ENCODE assay signal across 1 cellular context in genomic region chr7:64902806-64903721, GRCh38.
TF ChIP-seq lines count a peak whose summit lies in the region.

ZNF273 (plus strand) TSS chr7:64903273; CDS start chr7:64903318, 45 bp downstream.

TF ChIP-seq in HEK293, 187 proteins besides CTCF, POLR2A, EP300 and RAD21 (continued from another document):
- TF ChIP-seq ZNF391 (tag by site-specific recombination; IDR thresholded peaks at IDR 0.05; ENCODE audit: borderline replicate concordance, low read depth), result no peak
- TF ChIP-seq SCRT1 (tag by site-specific recombination; IDR thresholded peaks at IDR 0.05; ENCODE audit: borderline replicate concordance), result no peak
- TF ChIP-seq ZXDB (tag by site-specific recombination; IDR thresholded peaks at IDR 0.05), result 0 out of 2 replicates have a peak, but pooled peaks have one; percentile 30
- no peak for TF ChIP-seq YY1 (tag by site-specific recombination; IDR thresholded peaks at IDR 0.05)
- no peak for TF ChIP-seq ZNF843 (tag by site-specific recombination; IDR thresholded peaks at IDR 0.05)
- peak; percentile 84 for TF ChIP-seq SP2 (tag by site-specific recombination; IDR thresholded peaks at IDR 0.05)
- no peak for TF ChIP-seq ZNF473 (tag by site-specific recombination; IDR thresholded peaks at IDR 0.05)
- TF ChIP-seq, protein P1, sequence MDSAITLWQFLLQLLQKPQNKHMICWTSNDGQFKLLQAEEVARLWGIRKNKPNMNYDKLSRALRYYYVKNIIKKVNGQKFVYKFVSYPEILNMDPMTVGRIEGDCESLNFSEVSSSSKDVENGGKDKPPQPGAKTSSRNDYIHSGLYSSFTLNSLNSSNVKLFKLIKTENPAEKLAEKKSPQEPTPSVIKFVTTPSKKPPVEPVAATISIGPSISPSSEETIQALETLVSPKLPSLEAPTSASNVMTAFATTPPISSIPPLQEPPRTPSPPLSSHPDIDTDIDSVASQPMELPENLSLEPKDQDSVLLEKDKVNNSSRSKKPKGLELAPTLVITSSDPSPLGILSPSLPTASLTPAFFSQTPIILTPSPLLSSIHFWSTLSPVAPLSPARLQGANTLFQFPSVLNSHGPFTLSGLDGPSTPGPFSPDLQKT (IDR thresholded peaks at IDR 0.05; ENCODE audit: borderline replicate concordance, low read depth, low read length), result no peak
- 0 out of 2 replicates have a peak, but pooled peaks have one; percentile 26 for TF ChIP-seq ZFP37 (tag by site-specific recombination; IDR thresholded peaks at IDR 0.05)
- no peak for TF ChIP-seq ZBTB21 (tag by site-specific recombination; IDR thresholded peaks at IDR 0.05)
- TF ChIP-seq ZNF335 (tag by site-specific recombination; conservative IDR thresholded peaks at IDR 0.05), result peak; percentile 64
- TF ChIP-seq, protein P2, sequence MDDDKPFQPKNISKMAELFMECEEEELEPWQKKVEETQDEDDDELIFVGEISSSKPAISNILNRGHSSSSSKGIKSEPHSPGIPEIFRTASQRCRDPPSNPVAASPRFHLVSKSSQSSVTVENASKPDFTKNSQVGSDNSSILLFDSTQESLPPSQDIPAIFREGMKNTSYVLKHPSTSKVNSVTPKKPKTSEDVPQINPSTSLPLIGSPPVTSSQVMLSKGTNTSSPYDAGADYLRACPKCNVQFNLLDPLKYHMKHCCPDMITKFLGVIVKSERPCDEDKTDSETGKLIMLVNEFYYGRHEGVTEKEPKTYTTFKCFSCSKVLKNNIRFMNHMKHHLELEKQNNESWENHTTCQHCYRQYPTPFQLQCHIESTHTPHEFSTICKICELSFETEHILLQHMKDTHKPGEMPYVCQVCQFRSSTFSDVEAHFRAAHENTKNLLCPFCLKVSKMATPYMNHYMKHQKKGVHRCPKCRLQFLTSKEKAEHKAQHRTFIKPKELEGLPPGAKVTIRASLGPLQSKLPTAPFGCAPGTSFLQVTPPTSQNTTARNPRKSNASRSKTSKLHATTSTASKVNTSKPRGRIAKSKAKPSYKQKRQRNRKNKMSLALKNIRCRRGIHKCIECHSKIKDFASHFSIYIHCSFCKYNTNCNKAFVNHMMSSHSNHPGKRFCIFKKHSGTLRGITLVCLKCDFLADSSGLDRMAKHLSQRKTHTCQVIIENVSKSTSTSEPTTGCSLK (tag by site-specific recombination; IDR thresholded peaks at IDR 0.05), result no peak
- TF ChIP-seq INSM2 (tag by site-specific recombination; IDR thresholded peaks at IDR 0.05), result no peak
- TF ChIP-seq ZNF2 (tag by site-specific recombination; IDR thresholded peaks at IDR 0.05), result no peak
- no peak for TF ChIP-seq ZIC2 (tag by site-specific recombination; IDR thresholded peaks at IDR 0.05)
- TF ChIP-seq ZNF341 (tag by site-specific recombination; IDR thresholded peaks at IDR 0.05; ENCODE audit: low read depth), result peak; percentile 43; the same call in 1 of the 2 replicates
- no peak for TF ChIP-seq ZNF354C (tag by site-specific recombination; IDR thresholded peaks at IDR 0.05; ENCODE audit: borderline replicate concordance, low read depth)
- no peak for TF ChIP-seq ZBTB11 (tag by site-specific recombination; conservative IDR thresholded peaks at IDR 0.05; ENCODE audit: low read depth)
